ENCODE assay signal across 18 cellular contexts in the genomic region with DNA sequence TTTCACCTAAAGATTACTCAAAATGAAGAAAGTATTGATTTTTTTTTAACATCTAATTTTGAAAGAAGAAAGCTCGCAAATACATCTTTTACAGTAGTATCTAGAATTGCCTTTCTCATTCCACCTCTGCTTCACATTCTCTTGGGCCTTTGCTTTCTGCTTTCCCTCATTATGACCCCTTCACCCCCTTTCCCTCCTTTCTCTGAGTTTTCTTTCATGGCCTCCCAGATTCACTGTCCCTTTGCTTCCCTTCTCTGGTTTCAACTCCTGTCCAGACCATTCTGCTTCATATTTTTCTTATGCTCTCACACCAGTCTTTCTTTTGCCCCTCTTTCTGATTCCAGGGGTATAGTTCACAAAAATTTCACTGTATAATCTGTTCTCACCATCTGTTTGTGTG. TPM values are rescaled to one million over a fixed set of nuclear protein-coding genes. Genes with fewer than 3 reads are reported as not detected.
DNase-seq lines count a peak whose midpoint lies in the region; ATAC-seq and TF ChIP-seq lines count a peak whose summit lies in the region.
"Had no signal": no experiment of that assay in that cellular context is flagged by ENCODE, and none has a peak within 500 bp of the region (broad histone marks: within the 10 kb centered on the region; RNA-seq: fewer than 3 reads in every experiment).

No MANE protein-coding gene starts in this region.

- TF ChIP-seq CTCF in neural crest cell (conservative IDR thresholded peaks at IDR 0.05) (no peak), colonic mucosa (IDR thresholded peaks at IDR 0.05) (no peak), GM20000 (IDR thresholded peaks at IDR 0.05; ENCODE audit: extremely low read depth, missing control alignments) (no peak)

- H3K4me3 Mint-ChIP-seq in CD4-positive, CD25-positive, alpha-beta regulatory T cell: no peak overlapping the region
- H3K4me3 Mint-ChIP-seq in dendritic cell treated with granulocyte-macrophage colony-stimulating factor and Interleukin-4, amounts not matched to agents 40 ng/mL and 50 ng/mL, for 4 days: no peak overlapping the region
- no peak overlapping the region for H3K4me3 Mint-ChIP-seq in neural crest cell
- H3K4me3 Mint-ChIP-seq: activated CD4-positive, alpha-beta T cell treated with anti-CD3 and anti-CD28 coated beads, Interleukin-2, amount 10 ng/mL, durations not matched to agents 24 days and 14 days; activated naive CD4-positive, alpha-beta T cell treated with anti-CD3 and anti-CD28 coated beads, Interleukin-2, amount 50 U/mL, for 24 hours had no signal

- H3K36me3 Mint-ChIP-seq in CD4-positive, CD25-positive, alpha-beta regulatory T cell: peaks cover 48% of the 10 kb centered on the region
- H3K36me3 Mint-ChIP-seq in dendritic cell treated with granulocyte-macrophage colony-stimulating factor and Interleukin-4, amounts not matched to agents 40 ng/mL and 50 ng/mL, for 4 days (ENCODE audit: low read depth): peaks cover 74% of the 10 kb centered on the region
- peaks cover 25% of the 10 kb centered on the region for H3K36me3 Mint-ChIP-seq in neural crest cell (ENCODE audit: low read depth)

- H3K27me3 ChIP-seq in CD4-positive, CD25-positive, alpha-beta regulatory T cell (ENCODE audit: control insufficient read depth, insufficient read depth, low read length): no peaks in the 10 kb centered on the region
- H3K27me3 ChIP-seq in colonic mucosa: no peaks in the 10 kb centered on the region
- H3K27me3 ChIP-seq: cardiac muscle cell, stomach, uterus had no signal

- ATAC-seq in CD4-positive, CD25-positive, alpha-beta regulatory T cell (ENCODE audit: low read depth in 2 of 2): no peak

- no peak overlapping the region for H3K4me3 ChIP-seq in CD4-positive, CD25-positive, alpha-beta regulatory T cell (ENCODE audit: low read depth, low read length)
- H3K4me3 ChIP-seq in colonic mucosa: no peak overlapping the region
- H3K4me3 ChIP-seq: cardiac muscle cell, stomach, uterus had no signal

- no peaks in the 10 kb centered on the region for H3K27me3 Mint-ChIP-seq in CD4-positive, CD25-positive, alpha-beta regulatory T cell
- no peaks in the 10 kb centered on the region for H3K27me3 Mint-ChIP-seq in dendritic cell treated with granulocyte-macrophage colony-stimulating factor and Interleukin-4, amounts not matched to agents 40 ng/mL and 50 ng/mL, for 4 days
- no peaks in the 10 kb centered on the region for H3K27me3 Mint-ChIP-seq in neural crest cell (ENCODE audit: low read depth)
- H3K27me3 Mint-ChIP-seq: activated CD4-positive, alpha-beta T cell treated with anti-CD3 and anti-CD28 coated beads, Interleukin-2, amount 10 ng/mL, durations not matched to agents 24 days and 14 days; activated naive CD4-positive, alpha-beta T cell treated with anti-CD3 and anti-CD28 coated beads, Interleukin-2, amount 50 U/mL, for 24 hours; naive B cell; progenitor cell of endocrine pancreas had no signal

- intact Hi-C loops in dendritic cell treated with granulocyte-macrophage colony-stimulating factor and Interleukin-4, amounts not matched to agents 40 ng/mL and 50 ng/mL, for 4 days (cut with micrococcal nuclease): loop anchor here (5.0 kb wide), 2 partner anchors 122 to 907 kb away; no protein-coding TSS in a partner anchor
- intact Hi-C loops in colonic mucosa (cut with DNase I): loop anchor here (5.0 to 10.0 kb wide), 2 partner anchors 62 to 595 kb away; partner anchors contain the start of gene METAP1

- H3K27ac ChIP-seq in CD4-positive, CD25-positive, alpha-beta regulatory T cell (ENCODE audit: insufficient read depth, low read length, poor library complexity, severe bottlenecking): no peak overlapping the region
- H3K27ac ChIP-seq in colonic mucosa: no peak overlapping the region
- H3K27ac ChIP-seq: cardiac muscle cell, uterus had no signal

- no peaks in the 10 kb centered on the region for H3K9me3 ChIP-seq in CD4-positive, CD25-positive, alpha-beta regulatory T cell (ENCODE audit: control insufficient read depth in 2 of 2, low read length in 2 of 2)
- H3K9me3 ChIP-seq in colonic mucosa: no peaks in the 10 kb centered on the region
- H3K9me3 ChIP-seq: stomach, uterus had no signal

- H3K4me1 Mint-ChIP-seq in CD4-positive, CD25-positive, alpha-beta regulatory T cell: peaks cover 6 to 12% (median 9%) of the 10 kb centered on the region in 4 donors
- H3K4me1 Mint-ChIP-seq in dendritic cell treated with granulocyte-macrophage colony-stimulating factor and Interleukin-4, amounts not matched to agents 40 ng/mL and 50 ng/mL, for 4 days (ENCODE audit: low read depth): peaks cover 8% of the 10 kb centered on the region
- peaks cover 21% of the 10 kb centered on the region for H3K4me1 Mint-ChIP-seq in neural crest cell

- H3K36me3 ChIP-seq in CD4-positive, CD25-positive, alpha-beta regulatory T cell (ENCODE audit: control insufficient read depth, insufficient read depth, low read length): peaks cover 41% of the 10 kb centered on the region
- no peaks in the 10 kb centered on the region for H3K36me3 ChIP-seq in colonic mucosa
- H3K36me3 ChIP-seq: uterus had no signal

- H3K9me3 Mint-ChIP-seq in CD4-positive, CD25-positive, alpha-beta regulatory T cell: no peaks in the 10 kb centered on the region
- H3K9me3 Mint-ChIP-seq in dendritic cell treated with granulocyte-macrophage colony-stimulating factor and Interleukin-4, amounts not matched to agents 40 ng/mL and 50 ng/mL, for 4 days: no peaks in the 10 kb centered on the region
- no peaks in the 10 kb centered on the region for H3K9me3 Mint-ChIP-seq in neural crest cell
- H3K9me3 Mint-ChIP-seq: activated CD4-positive, alpha-beta T cell treated with anti-CD3 and anti-CD28 coated beads, Interleukin-2, amount 10 ng/mL, durations not matched to agents 24 days and 14 days; activated naive CD4-positive, alpha-beta T cell treated with anti-CD3 and anti-CD28 coated beads, Interleukin-2, amount 50 U/mL, for 24 hours; naive B cell had no signal

- peak overlapping the region in 2 of 3 donors; percentile 56 to 62 for H3K27ac Mint-ChIP-seq in CD4-positive, CD25-positive, alpha-beta regulatory T cell
- H3K27ac Mint-ChIP-seq in dendritic cell treated with granulocyte-macrophage colony-stimulating factor and Interleukin-4, amounts not matched to agents 40 ng/mL and 50 ng/mL, for 4 days: peak overlapping the region; percentile 5
- H3K27ac Mint-ChIP-seq in neural crest cell (ENCODE audit: unreplicated experiment): peak overlapping the region; percentile 3
- H3K27ac Mint-ChIP-seq: activated CD4-positive, alpha-beta T cell treated with anti-CD3 and anti-CD28 coated beads, Interleukin-2, amount 10 ng/mL, durations not matched to agents 24 days and 14 days; activated naive CD4-positive, alpha-beta T cell treated with anti-CD3 and anti-CD28 coated beads, Interleukin-2, amount 50 U/mL, for 24 hours had no signal

- peaks cover 3% of the 10 kb centered on the region for H3K4me1 ChIP-seq in CD4-positive, CD25-positive, alpha-beta regulatory T cell (ENCODE audit: control insufficient read depth, insufficient read depth, low read length, poor library complexity, severe bottlenecking)
- H3K4me1 ChIP-seq in colonic mucosa: no peaks in the 10 kb centered on the region
- H3K4me1 ChIP-seq: uterus had no signal

- no peak overlapping the region for H3K9ac ChIP-seq in colonic mucosa (ENCODE audit: low read depth in 2 of 2, low read length in 2 of 2)

- no peak for DNase-seq in CD4-positive, CD25-positive, alpha-beta regulatory T cell
- DNase-seq in M059J (ENCODE audit: low read depth) (peak; percentile 16), neural crest cell (ENCODE audit: low read depth, low spot score) (no peak), SKM-1 treated with dmso at 0.1 percent for 144 hours (lab: John Stamatoyannopoulos, UW; ENCODE audit: unreplicated experiment) (no peak), colonic mucosa (no peak), GM20000 (ENCODE audit: low spot score) (no peak), NCI-H82 treated with DMSO at 0.1 percent for 48 hours (lab: John Stamatoyannopoulos, UW; ENCODE audit: unreplicated experiment) (no peak)
- DNase-seq: activated CD4-positive, alpha-beta T cell treated with anti-CD3 and anti-CD28 coated beads, Interleukin-2, amount 10 ng/mL, durations not matched to agents 24 days and 14 days; GDM1; H7; naive B cell; stimulated activated CD4-positive, alpha-beta T cell treated with anti-CD3 and anti-CD28 coated beads, Interleukin-15, amount 100 ng/mL, for 24 hours; stomach had no signal

RNA-seq across cellular contexts. Expression of gene ADH5, which starts 29.0 kb away (rescaled TPM):
- 56.7 TPM for total RNA-seq in CD4-positive, CD25-positive, alpha-beta regulatory T cell
- 100 to 1,000 TPM; 159 to 196 (median 173) TPM for polyA plus RNA-seq in CD4-positive, CD25-positive, alpha-beta regulatory T cell
- total RNA-seq in M059J (2014; rRNA removed; shearing (Covaris generic)): 89.4 and 126 TPM in 2 replicates
- 252 and 256 TPM in 2 replicates for total RNA-seq in neural crest cell
- 100 to 1,000 TPM; 165 to 240 TPM for total RNA-seq in colonic mucosa

Comparison
In these comparisons a context has a peak if more than half of its experiments do, and no peak if none do; other contexts are left out.
1. H3K27ac Mint-ChIP-seq: peak in every context shown above with its lines; median percentile 59 in CD4-positive, CD25-positive, alpha-beta regulatory T cell; 5 in dendritic cell treated with granulocyte-macrophage colony-stimulating factor and Interleukin-4, amounts not matched to agents 40 ng/mL and 50 ng/mL, for 4 days; 3 in neural crest cell.